Comparison of ENCODE assay signal across 29 cellular contexts in genomic region chr5:115431116-115431515, GRCh38.
DNase-seq lines count a peak whose midpoint lies in the region; ATAC-seq and TF ChIP-seq lines count a peak whose summit lies in the region.
"Had no signal": no experiment of that assay in that cellular context is flagged by ENCODE, and none has a peak within 500 bp of the region (broad histone marks: within the 10 kb centered on the region; RNA-seq: fewer than 3 reads in every experiment).

No MANE protein-coding gene starts in this region.

- H3K27me3 ChIP-seq in IMR-90 (ENCODE audit: control insufficient read depth, insufficient read depth, low read length): no peaks in the 10 kb centered on the region; the same call in 1 of the 2 replicates
- H3K27me3 ChIP-seq: BE2C, brain microvascular endothelial cell, ovary, SJSA1, transverse colon had no signal

- H3K9me1 ChIP-seq in IMR-90 (ENCODE audit: insufficient read depth, low read length): peaks cover 7% of the 10 kb centered on the region

- TF ChIP-seq RAD21 in IMR-90 (IDR thresholded peaks at IDR 0.05; ENCODE audit: low read length): no peak

- no peak overlapping the region for H3K18ac ChIP-seq in IMR-90 (ENCODE audit: low read depth, low read length)

- H4K8ac ChIP-seq in IMR-90 (ENCODE audit: low read depth in 2 of 2, low read length in 2 of 2): no peak overlapping the region

- in situ Hi-C loops in IMR-90 (cut with MboI; ENCODE audit: low sequenced_read_pairs): no loop called here

- TF ChIP-seq CTCF in C4-2B (conservative IDR thresholded peaks at IDR 0.05): no peak
- TF ChIP-seq CTCF in IMR-90 (conservative IDR thresholded peaks at IDR 0.05; ENCODE audit: low read depth, low read length): no peak

- H3K79me1 ChIP-seq in IMR-90 (ENCODE audit: low read depth in 1 of 2, low read length in 2 of 2): no peaks in the 10 kb centered on the region

- no peak overlapping the region for H2BK15ac ChIP-seq in IMR-90 (ENCODE audit: low read depth, low read length)

- dilution Hi-C loops in IMR-90 (cut with HindIII; ENCODE audit: low sequenced_read_pairs, unreplicated experiment): no loop called here

- H3K4me2 ChIP-seq in IMR-90 (ENCODE audit: low read depth, low read length): no peak overlapping the region

- no peak overlapping the region for H3K56ac ChIP-seq in IMR-90 (ENCODE audit: extremely low read depth, insufficient read depth, low read length)

- H3K23ac ChIP-seq in IMR-90 (ENCODE audit: low read depth, low read length): no peak overlapping the region

- intact Hi-C loops in IMR-90 (cut with micrococcal nuclease): no loop called here

- POLR2A ChIA-PET in IMR-90 (lab: Charles Lee; ENCODE audit: unreplicated experiment): no interaction called here

- H2BK5ac ChIP-seq in IMR-90 (ENCODE audit: low read depth, low read length, poor library complexity, severe bottlenecking): no peak overlapping the region

- no peak overlapping the region for H3K9ac ChIP-seq in IMR-90 (ENCODE audit: low read depth, low read length)
- H3K9ac ChIP-seq: GM23248 had no signal

- no peak overlapping the region for H2BK120ac ChIP-seq in IMR-90 (ENCODE audit: low read depth, low read length)

- H3K14ac ChIP-seq in IMR-90 (replicated peaks; ENCODE audit: low read depth, low read length): no peak overlapping the region

- H3K9me3 ChIP-seq in IMR-90 (ENCODE audit: control insufficient read depth, insufficient read depth, low read length): no peaks in the 10 kb centered on the region
- H3K9me3 ChIP-seq: BE2C, lower lobe of right lung, ovary, SJSA1, transverse colon had no signal

- no peaks in the 10 kb centered on the region for H4K20me1 ChIP-seq in IMR-90 (ENCODE audit: insufficient read depth, low read length)

- peak overlapping the region; percentile 62; the same call in 1 of the 2 replicates for H2AK5ac ChIP-seq in IMR-90 (ENCODE audit: low read depth, low read length)

- WGBS in IMR-90 (ENCODE audit: extremely low coverage in 2 of 2, insufficient read length in 1 of 2), 2 experiments: no CpG with 5 or more reads among the region's 1 CpG

- no peak overlapping the region for H4K5ac ChIP-seq in IMR-90 (ENCODE audit: low read depth, low read length)

- BruUV-seq in IMR-90 (replicated peaks; lab: Mats Ljungman, UMichigan): no TSS peak

- peaks cover 5% of the 10 kb centered on the region for H3K4me1 ChIP-seq in IMR-90 (ENCODE audit: control insufficient read depth, insufficient read depth, low read length)
- H3K4me1 ChIP-seq: BE2C had no signal

- H3K4ac ChIP-seq in IMR-90 (ENCODE audit: low read depth, low read length): no peak overlapping the region

- no peak overlapping the region for H4K91ac ChIP-seq in IMR-90 (ENCODE audit: insufficient read depth, low read depth, low read length)

- DNase-seq in IMR-90 (no peak), NCI-H774 (lab: John Stamatoyannopoulos, UW) (peak; percentile 22), epithelial cell of prostate (ENCODE audit: low read depth, low spot score) (no peak), T-helper 9 cell (no peak)
- no peak for DNase-seq in activated naive CD4-positive, alpha-beta T cell treated with anti-CD3 and anti-CD28 coated beads, Interleukin-2, amount 50 U/mL, for 16 hours
- DNase-seq: ACHN; activated CD4-positive, alpha-beta T cell treated with anti-CD3 and anti-CD28 coated beads, Interleukin-2, amount 50 U/mL, for 48 hours; activated naive CD4-positive, alpha-beta T cell treated with anti-CD3 and anti-CD28 coated beads for 36 hours; amniotic stem cell; BE2C; brain microvascular endothelial cell; DND-41; effector CD4-positive, alpha-beta T cell; GM23248; head of caudate nucleus; KG1; lower lobe of right lung; MM.1S; NCI-H1694 treated with DMSO at 0.1 percent for 48 hours; NCI-H226; ovary; right cardiac atrium; stimulated activated CD4-positive, alpha-beta T cell treated with anti-CD3 and anti-CD28 coated beads, Interleukin-2, amount 100 ng/mL, for 48 hours; T-helper 1 cell; transverse colon had no signal

- TF ChIP-seq POLR2A in IMR-90 (IDR thresholded peaks at IDR 0.05; ENCODE audit: low read depth, low read length): no peak

- H2AK9ac ChIP-seq in IMR-90 (replicated peaks; ENCODE audit: low read depth, low read length, poor library complexity): no peak overlapping the region

- no peak overlapping the region for H2BK20ac ChIP-seq in IMR-90 (ENCODE audit: low read depth, low read length)

- H3K27ac ChIP-seq in C4-2B (peak overlapping the region; percentile 23; the same call in 1 of the 2 replicates), IMR-90 (ENCODE audit: insufficient read depth, low read length) (no peak overlapping the region), epithelial cell of prostate (peak overlapping the region; percentile 38)
- H3K27ac ChIP-seq: brain microvascular endothelial cell, GM23248, lower lobe of right lung, ovary, SJSA1, transverse colon had no signal

- H3K36me3 ChIP-seq in IMR-90 (ENCODE audit: control insufficient read depth, insufficient read depth, low read length): no peaks in the 10 kb centered on the region
- H3K36me3 ChIP-seq: BE2C, brain microvascular endothelial cell, lower lobe of right lung, ovary, SJSA1, transverse colon had no signal

- H3K4me3 ChIP-seq in IMR-90 (ENCODE audit: insufficient read depth, low read depth, low read length): no peak overlapping the region
- H3K4me3 ChIP-seq: GM23248, lower lobe of right lung, ovary, SJSA1, transverse colon had no signal

- no peak overlapping the region for H2AFZ ChIP-seq in IMR-90 (replicated peaks; ENCODE audit: low read length, poor library complexity)
- H2AFZ ChIP-seq: GM23248 had no signal

- ATAC-seq in IMR-90 (ENCODE audit: low read depth) (no peak), GM19395 (IDR thresholded peaks at IDR 0.05; ENCODE audit: unreplicated experiment) (no peak), GM18909 (IDR thresholded peaks at IDR 0.05; ENCODE audit: poor library complexity, unreplicated experiment) (no peak)
- ATAC-seq: lower lobe of right lung, right cardiac atrium had no signal

- CTCF ChIA-PET in IMR-90 (lab: Yijun Ruan, JAX): interaction anchor here (0.6 kb wide), 1 partner anchor 1891 kb away, joined by 3 read pairs; no protein-coding TSS in a partner anchor

TF ChIP-seq in IMR-90, 13 proteins besides CTCF, POLR2A, EP300 and RAD21:
- TF ChIP-seq BHLHE40 (IDR thresholded peaks at IDR 0.05; ENCODE audit: low read depth, low read length) (no peak), ELK1 (IDR thresholded peaks at IDR 0.05; ENCODE audit: borderline replicate concordance, low read depth, low read length) (no peak), MXI1 (IDR thresholded peaks at IDR 0.05; ENCODE audit: borderline replicate concordance, low read depth, low read length) (no peak)
